ENCODE assay signal across 8 cellular contexts in the genomic region with DNA sequence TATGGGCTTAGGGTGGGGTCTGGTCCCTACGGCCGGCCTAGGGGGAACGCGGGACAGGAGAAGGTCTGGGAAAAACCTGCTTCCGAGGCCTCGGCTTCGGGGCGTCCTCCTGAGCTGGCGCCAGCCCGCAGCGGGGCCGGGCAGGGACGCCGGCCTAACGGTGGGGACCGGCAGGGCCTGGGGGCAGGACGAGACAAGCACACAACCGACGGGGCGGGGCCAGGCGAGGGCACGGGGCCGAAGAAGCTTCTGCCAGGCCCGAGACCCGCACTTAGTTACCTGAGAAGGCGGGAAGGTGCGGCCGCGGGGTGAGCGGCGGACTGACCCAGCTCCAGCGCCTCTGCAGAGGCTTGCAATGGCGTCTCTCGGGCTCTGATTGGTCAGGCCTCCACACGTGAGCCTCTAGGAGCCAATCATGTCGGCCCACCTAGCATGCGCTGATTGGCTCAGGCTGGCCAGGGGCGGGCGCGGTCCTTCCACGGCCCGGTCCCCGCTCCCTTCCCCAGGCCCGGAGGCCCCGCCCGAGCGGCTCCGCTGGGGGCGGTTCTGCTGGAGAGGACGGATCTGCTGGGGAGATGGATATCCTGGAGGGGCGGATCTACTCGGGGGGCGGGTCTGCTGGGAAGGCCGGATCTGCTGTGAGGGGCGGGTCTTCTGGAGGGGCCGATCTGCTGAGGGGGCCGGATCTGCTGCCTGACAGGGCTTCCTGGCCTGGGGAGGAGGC. TPM values are rescaled to one million over a fixed set of nuclear protein-coding genes. Genes with fewer than 3 reads are reported as not detected.
DNase-seq lines count a peak whose midpoint lies in the region; ATAC-seq and TF ChIP-seq lines count a peak whose summit lies in the region.

No MANE protein-coding gene starts in this region.

- peak; percentile 95 for ATAC-seq in GM21576 (IDR thresholded peaks at IDR 0.05; ENCODE audit: unreplicated experiment)

- H3K36me3 Mint-ChIP-seq in IgD-negative memory B cell, result peaks cover 4% of the 10 kb centered on the region

- peak overlapping the region; percentile 96 to 99 (median 98) for H3K27ac Mint-ChIP-seq in IgD-negative memory B cell

- H3K4me1 Mint-ChIP-seq in IgD-negative memory B cell, result peaks cover 18 to 28% (median 20%) of the 10 kb centered on the region in 3 donors

- TF ChIP-seq CTCF in epithelial cell of esophagus (IDR thresholded peaks at IDR 0.05; ENCODE audit: insufficient read depth, low read depth, low read length, missing control alignments), result no peak

- H3K27me3 Mint-ChIP-seq in IgD-negative memory B cell, result peaks cover 18% of the 10 kb centered on the region

- peak overlapping the region; percentile 90 to 97 (median 96) for H3K4me3 Mint-ChIP-seq in IgD-negative memory B cell

- peaks cover 0 to 2% (median 0%) of the 10 kb centered on the region in 3 donors for H3K9me3 Mint-ChIP-seq in IgD-negative memory B cell

- DNase-seq in DMS153 (lab: John Stamatoyannopoulos, UW), result peak; percentile 92
- DNase-seq in OCI-M1 (lab: John Stamatoyannopoulos, UW), result peak; percentile 99
- DNase-seq in activated T-cell treated with anti-CD3 and anti-CD28 coated beads for 48 hours (ENCODE audit: low read depth), result peak; percentile 99
- DNase-seq in epithelial cell of esophagus (ENCODE audit: low read depth), result peak; percentile 99
- DNase-seq in middle frontal gyrus (ENCODE audit: extremely low spot score, low spot score), result peak; percentile 99
- DNase-seq in stimulated activated CD8-positive, alpha-beta memory T cell treated with anti-CD3 and anti-CD28 coated beads, Interleukin-2, amount 100 ng/mL, for 1 hour (ENCODE audit: low read depth in 2 of 2), result peak; percentile 96 to 97

- H3K4me3 ChIP-seq in epithelial cell of esophagus (ENCODE audit: low read length), result peak overlapping the region; percentile 90

RNA-seq across cellular contexts. Expression of a gene that starts 44.3 kb away (rescaled TPM):
- polyA plus RNA-seq in IgD-negative memory B cell, result not detected

Comparison
In these comparisons a context has a peak if more than half of its experiments do, and no peak if none do; other contexts are left out.
1. Peak in every context shown above with its lines: DNase-seq, ATAC-seq and H3K4me3 ChIP-seq.